Comparison of ENCODE assay signal across 22 cellular contexts in the genomic region with DNA sequence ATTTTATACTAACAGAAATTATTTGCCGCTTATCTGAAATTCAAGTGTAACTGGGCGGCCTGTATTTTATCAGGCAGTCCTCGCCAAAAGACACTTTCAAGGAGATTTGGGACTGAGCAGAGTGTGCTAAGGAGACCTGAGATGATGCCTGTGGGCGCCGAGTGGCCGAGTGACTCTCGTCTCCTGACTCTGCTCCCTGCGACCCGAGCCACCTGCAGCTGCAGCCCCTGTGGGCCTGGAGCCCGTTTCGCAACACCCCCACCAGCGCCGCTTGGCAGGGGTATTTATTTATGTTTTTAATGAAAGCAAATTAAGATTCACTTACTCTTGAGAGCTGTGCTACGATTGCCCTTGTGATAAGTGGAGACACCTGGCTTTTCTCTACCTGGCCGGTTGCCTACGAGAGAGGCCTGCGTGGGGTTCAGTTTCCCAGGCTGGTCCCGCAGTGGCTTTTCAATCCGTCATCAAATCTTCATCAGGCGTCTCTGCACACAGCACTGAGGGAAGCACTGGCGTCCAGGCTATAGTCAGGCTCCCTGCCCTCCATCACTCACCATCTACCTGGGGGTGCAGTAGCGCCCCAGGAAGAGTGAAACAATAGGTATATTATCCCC.
DNase-seq lines count a peak whose midpoint lies in the region; ATAC-seq and TF ChIP-seq lines count a peak whose summit lies in the region.
"Had no signal": no experiment of that assay in that cellular context is flagged by ENCODE, and none has a peak within 500 bp of the region (broad histone marks: within the 10 kb centered on the region; RNA-seq: fewer than 3 reads in every experiment).

No MANE protein-coding gene starts in this region.

- no peak overlapping the region for H3K4me3 ChIP-seq in HEK293 (ENCODE audit: low read depth, low read length)
- H3K4me3 ChIP-seq in parathyroid adenoma (ENCODE audit: low read depth, low read length), result no peak overlapping the region
- H3K4me3 ChIP-seq: breast epithelium, gastrocnemius medialis, suprapubic skin had no signal

- no peaks in the 10 kb centered on the region for H3K36me3 Mint-ChIP-seq in CD4-positive, alpha-beta T cell (ENCODE audit: low read depth)
- H3K36me3 Mint-ChIP-seq: WTC11 had no signal

- peak overlapping the region; percentile 86 for H2AFZ ChIP-seq in parathyroid adenoma

- POLR2A ChIA-PET in HEK293 (lab: Yijun Ruan, JAX), result no interaction called here
- POLR2A ChIA-PET in CD4-positive, alpha-beta T cell (lab: Charles Lee), result no interaction called here

- H3K27ac Mint-ChIP-seq in CD4-positive, alpha-beta T cell, result no peak overlapping the region
- H3K27ac Mint-ChIP-seq: activated T-helper 1 cell treated with anti-CD3 and anti-CD28 coated beads, Interleukin-12 subunit alpha, Interleukin-12 subunit beta, Interleukin-2, Interleukin-4 antibody, amounts not matched to agents 30 ng/mL and 10 ng/mL and 1 ng/mL, durations not matched to agents 14 hours and 24 hours and 36 hours had no signal

- H3K9me3 Mint-ChIP-seq in CD4-positive, alpha-beta T cell, result no peaks in the 10 kb centered on the region
- H3K9me3 Mint-ChIP-seq: activated T-helper 1 cell treated with anti-CD3 and anti-CD28 coated beads, Interleukin-12 subunit alpha, Interleukin-12 subunit beta, Interleukin-2, Interleukin-4 antibody, amounts not matched to agents 30 ng/mL and 10 ng/mL and 1 ng/mL, durations not matched to agents 14 hours and 24 hours and 36 hours; WTC11 had no signal

- H3K79me2 ChIP-seq in parathyroid adenoma, result no peaks in the 10 kb centered on the region

- intact Hi-C loops in CD4-positive, alpha-beta T cell (cut with DNase I, micrococcal nuclease), result no loop called here

- no peaks in the 10 kb centered on the region for H3K9me3 ChIP-seq in HEK293 (ENCODE audit: control insufficient read depth, insufficient read depth, low read depth, low read length)
- no peaks in the 10 kb centered on the region for H3K9me3 ChIP-seq in parathyroid adenoma (ENCODE audit: control insufficient read depth, low read length)
- no peaks in the 10 kb centered on the region for H3K9me3 ChIP-seq in CD4-positive, alpha-beta T cell (ENCODE audit: control insufficient read depth, low read length)
- H3K9me3 ChIP-seq: breast epithelium, gastrocnemius medialis, suprapubic skin had no signal

- H3K27me3 Mint-ChIP-seq in CD4-positive, alpha-beta T cell, result no peaks in the 10 kb centered on the region

- H3K36me3 ChIP-seq in HEK293 (ENCODE audit: control insufficient read depth in 2 of 2, insufficient read depth in 1 of 2, low read length in 2 of 2), result no peaks in the 10 kb centered on the region
- H3K36me3 ChIP-seq in parathyroid adenoma (ENCODE audit: control insufficient read depth, insufficient read depth, low read length), result no peaks in the 10 kb centered on the region
- H3K36me3 ChIP-seq: breast epithelium, gastrocnemius medialis, suprapubic skin had no signal

- H3K27ac ChIP-seq in HEK293 (ENCODE audit: extremely low read depth, low read depth, low read length), result no peak overlapping the region
- peak overlapping the region; percentile 43 for H3K27ac ChIP-seq in parathyroid adenoma
- no peak overlapping the region for H3K27ac ChIP-seq in CD4-positive, alpha-beta T cell (ENCODE audit: low read depth, low read length)
- H3K27ac ChIP-seq: breast epithelium, gastrocnemius medialis, suprapubic skin had no signal

- CTCF ChIA-PET in HEK293 (lab: Yijun Ruan, JAX), result interaction anchor here (1.2 kb wide), 1 partner anchor 67 kb away, joined by 3 read pairs; no protein-coding TSS in a partner anchor
- CTCF ChIA-PET in CD4-positive, alpha-beta T cell (lab: Charles Lee), result no interaction called here

- TF ChIP-seq CTCF in HEK293 (tag by site-specific recombination; IDR thresholded peaks at IDR 0.05), result no peak
- no peak for TF ChIP-seq CTCF in parathyroid adenoma (IDR thresholded peaks at IDR 0.05)
- no peak for TF ChIP-seq CTCF in CD4-positive, alpha-beta T cell (IDR thresholded peaks at IDR 0.05)

- H3K27me3 ChIP-seq in parathyroid adenoma (ENCODE audit: control insufficient read depth, insufficient read depth, low read length), result no peaks in the 10 kb centered on the region
- H3K27me3 ChIP-seq in CD4-positive, alpha-beta T cell (ENCODE audit: control insufficient read depth, insufficient read depth, low read length), result no peaks in the 10 kb centered on the region
- H3K27me3 ChIP-seq: breast epithelium, gastrocnemius medialis, suprapubic skin had no signal

- ATAC-seq in CD4-positive, alpha-beta T cell (ENCODE audit: poor library complexity), result no peak
- ATAC-seq: gastrocnemius medialis, left colon had no signal

- H3K4me1 ChIP-seq in HEK293 (ENCODE audit: control insufficient read depth, insufficient read depth, low read length) (no peaks in the 10 kb centered on the region), parathyroid adenoma (peaks cover 13% of the 10 kb centered on the region)
- H3K4me1 ChIP-seq: breast epithelium, gastrocnemius medialis, suprapubic skin had no signal

- no peak overlapping the region for H3K4me2 ChIP-seq in parathyroid adenoma (ENCODE audit: low read length)

- no peak overlapping the region for H3K9ac ChIP-seq in parathyroid adenoma

- DNase-seq in NCI-H146 treated with DMSO at 0.1 percent for 48 hours (lab: John Stamatoyannopoulos, UW; ENCODE audit: unreplicated experiment) (peak; percentile 28), NCI-H748 treated with DMSO at 0.1 percent for 48 hours (lab: John Stamatoyannopoulos, UW) (peak; percentile 65), putamen (ENCODE audit: low spot score) (no peak), T-helper 1 cell (no peak)
- DNase-seq in CD4-positive, alpha-beta T cell, result no peak
- DNase-seq: dermis blood vessel endothelial cell; erythroblast; gastrocnemius medialis; Kasumi-1; left colon; NCI-H2227 treated with DMSO at 0.1 percent for 48 hours; occipital lobe; SIG-M5; stimulated activated CD4-positive, alpha-beta T cell treated with anti-CD3 and anti-CD28 coated beads, Interleukin-4, amount 100 ng/mL, for 4 hours; stimulated activated CD8-positive, alpha-beta memory T cell treated with anti-CD3 and anti-CD28 coated beads, Interleukin-4, amount 100 ng/mL, for 48 hours; T-helper 2 cell had no signal

- no peak overlapping the region for H3K4me3 Mint-ChIP-seq in CD4-positive, alpha-beta T cell
- H3K4me3 Mint-ChIP-seq: activated T-helper 1 cell treated with anti-CD3 and anti-CD28 coated beads, Interleukin-12 subunit alpha, Interleukin-12 subunit beta, Interleukin-2, Interleukin-4 antibody, amounts not matched to agents 30 ng/mL and 10 ng/mL and 1 ng/mL, durations not matched to agents 14 hours and 24 hours and 36 hours; WTC11 had no signal

- no peaks in the 10 kb centered on the region for H3K4me1 Mint-ChIP-seq in CD4-positive, alpha-beta T cell (ENCODE audit: low read depth)

TF ChIP-seq in HEK293, 187 proteins besides CTCF, POLR2A, EP300 and RAD21:
- TF ChIP-seq, protein P1, sequence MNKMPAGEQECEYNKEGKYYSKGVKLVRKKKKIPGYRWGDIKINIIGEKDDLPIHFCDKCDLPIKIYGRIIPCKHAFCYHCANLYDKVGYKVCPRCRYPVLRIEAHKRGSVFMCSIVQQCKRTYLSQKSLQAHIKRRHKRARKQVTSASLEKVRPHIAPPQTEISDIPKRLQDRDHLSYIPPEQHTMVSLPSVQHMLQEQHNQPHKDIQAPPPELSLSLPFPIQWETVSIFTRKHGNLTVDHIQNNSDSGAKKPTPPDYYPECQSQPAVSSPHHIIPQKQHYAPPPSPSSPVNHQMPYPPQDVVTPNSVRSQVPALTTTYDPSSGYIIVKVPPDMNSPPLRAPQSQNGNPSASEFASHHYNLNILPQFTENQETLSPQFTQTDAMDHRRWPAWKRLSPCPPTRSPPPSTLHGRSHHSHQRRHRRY (tag by site-specific recombination; IDR thresholded peaks at IDR 0.05), result no peak
- peak; percentile 49 for TF ChIP-seq ZIC2 (tag by site-specific recombination; IDR thresholded peaks at IDR 0.05)

Comparison
In these comparisons a context has a peak if more than half of its experiments do, and no peak if none do; other contexts are left out.
1. DNase-seq: peak in NCI-H146 treated with DMSO at 0.1 percent for 48 hours (single experiment) and NCI-H748 treated with DMSO at 0.1 percent for 48 hours (single experiment); none in CD4-positive, alpha-beta T cell (0 of 10), putamen (single experiment) and T-helper 1 cell (0 of 5).